Comparison of ENCODE assay signal across 28 cellular contexts in the genomic region with DNA sequence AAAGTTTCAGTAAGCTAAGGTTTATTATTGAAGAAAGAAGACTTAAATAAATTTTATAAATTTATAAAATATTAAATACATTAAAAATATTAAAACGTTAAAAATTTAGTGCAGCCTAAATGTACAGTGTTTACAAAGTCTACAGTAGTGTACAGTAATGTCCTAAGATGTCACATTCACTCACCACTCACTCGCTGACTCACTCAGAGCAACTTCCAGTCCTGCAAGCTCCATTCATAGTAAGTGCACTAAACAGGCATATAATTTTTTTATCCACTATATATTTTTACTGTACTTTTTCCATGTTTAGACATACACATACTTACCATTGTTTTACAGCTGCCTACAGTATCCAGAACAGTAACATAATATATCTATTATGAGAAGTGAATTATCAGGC. TPM values are rescaled to one million over a fixed set of nuclear protein-coding genes. Genes with fewer than 3 reads are reported as not detected.
A peak's percentile ranks its signal among the peaks of the same experiment; 100 is the strongest.
DNase-seq lines count a peak whose midpoint lies in the region; ATAC-seq and TF ChIP-seq lines count a peak whose summit lies in the region.
"Had no signal": no experiment of that assay in that cellular context is flagged by ENCODE, and none has a peak within 500 bp of the region (broad histone marks: within the 10 kb centered on the region; RNA-seq: fewer than 3 reads in every experiment).

No MANE protein-coding gene starts in this region.

- H3K9me3 Mint-ChIP-seq in HFFc6 = no peaks in the 10 kb centered on the region
- no peaks in the 10 kb centered on the region for H3K9me3 Mint-ChIP-seq in activated T-helper 17 cell treated with anti-CD3 and anti-CD28 coated beads, Interleukin-2, amount 50 U/mL, for 72 hours
- H3K9me3 Mint-ChIP-seq: activated naive CD4-positive, alpha-beta T cell treated with anti-CD3 and anti-CD28 coated beads, Interleukin-2, amount 10 ng/mL, durations not matched to agents 7 days and 5 days; CD14-positive monocyte; mesothelial cell of epicardium had no signal

- H2AFZ ChIP-seq in mesenchymal stem cell (ENCODE audit: low read depth, low read length) = no peak overlapping the region
- H2AFZ ChIP-seq: parathyroid adenoma had no signal

- H3K4me2 ChIP-seq in mesenchymal stem cell (ENCODE audit: low read length, poor library complexity, severe bottlenecking) = no peak overlapping the region

- H2BK120ac ChIP-seq in mesenchymal stem cell (ENCODE audit: low read depth, low read length) = no peak overlapping the region

- 84% methylated on average over 2 of the region's 2 CpGs for WGBS in mesenchymal stem cell

- no peak overlapping the region for H2AK5ac ChIP-seq in mesenchymal stem cell (ENCODE audit: low read length, severe bottlenecking)

- H3K4me1 ChIP-seq in mesenchymal stem cell (ENCODE audit: control insufficient read depth, insufficient read depth, low read depth, low read length) = peaks cover 1% of the 10 kb centered on the region
- H3K4me1 ChIP-seq: body of pancreas, Caco-2, parathyroid adenoma, suprapubic skin had no signal

- no peak overlapping the region for H3K23ac ChIP-seq in mesenchymal stem cell (ENCODE audit: low read length in 2 of 2)

- peaks cover 1% of the 10 kb centered on the region; the same call in 1 of the 2 replicates for H3K27me3 Mint-ChIP-seq in HFFc6 (ENCODE audit: insufficient read depth)
- H3K27me3 Mint-ChIP-seq in activated T-helper 17 cell treated with anti-CD3 and anti-CD28 coated beads, Interleukin-2, amount 50 U/mL, for 72 hours = peaks cover 38% of the 10 kb centered on the region

- no peaks in the 10 kb centered on the region for H3K27me3 ChIP-seq in mesenchymal stem cell (ENCODE audit: control insufficient read depth in 1 of 2, insufficient read depth in 1 of 2, low read length in 2 of 2)
- H3K27me3 ChIP-seq: adrenal gland, body of pancreas, foreskin keratinocyte, heart left ventricle, suprapubic skin had no signal

- DNase-seq in HFFc6 (peak; percentile 53), RKO (ENCODE audit: low spot score) (peak; percentile 49), choroid plexus epithelial cell (ENCODE audit: low read depth) (peak; percentile 45), mesenchymal stem cell (peak; percentile 18), NCI-H1105 (lab: John Stamatoyannopoulos, UW) (no peak), NCI-H2196 treated with DMSO at 0.1 percent for 48 hours (lab: John Stamatoyannopoulos, UW; ENCODE audit: unreplicated experiment) (no peak), NCI-H446 treated with DMSO at 0.1 percent for 48 hours (lab: John Stamatoyannopoulos, UW) (no peak)
- DNase-seq: activated CD4-positive, alpha-beta T cell treated with anti-CD3 and anti-CD28 coated beads, Interleukin-2, amount 50 U/mL, for 4 hours; activated naive CD4-positive, alpha-beta T cell treated with anti-CD3 and anti-CD28 coated beads, Interleukin-2, amount 10 ng/mL, durations not matched to agents 7 days and 5 days; adrenal gland; body of pancreas; Caco-2; DMS79; effector CD4-positive, alpha-beta T cell; foreskin keratinocyte; heart left ventricle; KG1; NCI-H1436 treated with DMSO at 0.1 percent for 48 hours; NCI-H2107; small intestine; stimulated activated naive CD4-positive, alpha-beta T cell; T-helper 2 cell had no signal

- peaks cover 44% of the 10 kb centered on the region for H3K4me1 Mint-ChIP-seq in HFFc6 (ENCODE audit: low read depth)
- no peaks in the 10 kb centered on the region for H3K4me1 Mint-ChIP-seq in activated T-helper 17 cell treated with anti-CD3 and anti-CD28 coated beads, Interleukin-2, amount 50 U/mL, for 72 hours
- H3K4me1 Mint-ChIP-seq: activated naive CD4-positive, alpha-beta T cell treated with anti-CD3 and anti-CD28 coated beads, Interleukin-2, amount 10 ng/mL, durations not matched to agents 7 days and 5 days; CD14-positive monocyte had no signal

- no peak overlapping the region for H2BK12ac ChIP-seq in mesenchymal stem cell (ENCODE audit: low read length in 2 of 2)

- H3K79me1 ChIP-seq in mesenchymal stem cell (replicated peaks; ENCODE audit: low read length, poor library complexity, severe bottlenecking) = peaks cover 12% of the 10 kb centered on the region

- no peak for TF ChIP-seq CTCF in HFFc6 (IDR thresholded peaks at IDR 0.05)
- TF ChIP-seq CTCF in choroid plexus epithelial cell (conservative IDR thresholded peaks at IDR 0.05; ENCODE audit: low read depth, low read length) = no peak

- H3K27ac Mint-ChIP-seq in HFFc6 = no peak overlapping the region
- H3K27ac Mint-ChIP-seq in activated T-helper 17 cell treated with anti-CD3 and anti-CD28 coated beads, Interleukin-2, amount 50 U/mL, for 72 hours = no peak overlapping the region
- H3K27ac Mint-ChIP-seq: activated naive CD4-positive, alpha-beta T cell treated with anti-CD3 and anti-CD28 coated beads, Interleukin-2, amount 10 ng/mL, durations not matched to agents 7 days and 5 days; CD14-positive monocyte; mesothelial cell of epicardium had no signal

- no peak for ATAC-seq in activated T-helper 17 cell treated with anti-CD3 and anti-CD28 coated beads, Interleukin-2, amount 50 U/mL, for 72 hours (replicated peaks)
- ATAC-seq: activated CD4-positive, CD25-positive, alpha-beta regulatory T cell treated with anti-CD3 and anti-CD28 coated beads, Interleukin-2, amount 50 U/mL, for 24 hours; body of pancreas; foreskin keratinocyte; heart left ventricle had no signal

- H3K36me3 ChIP-seq in mesenchymal stem cell (ENCODE audit: control insufficient read depth in 1 of 2, insufficient read depth in 2 of 2, low read depth in 1 of 2, low read length in 2 of 2) = peaks cover 7 to 53% of the 10 kb centered on the region in 2 experiments

- H3K27ac ChIP-seq in mesenchymal stem cell (ENCODE audit: low read length, poor library complexity, severe bottlenecking) = no peak overlapping the region
- H3K27ac ChIP-seq: adrenal gland, body of pancreas, foreskin keratinocyte, heart left ventricle, parathyroid adenoma, suprapubic skin had no signal

- no peak overlapping the region for H3K4ac ChIP-seq in mesenchymal stem cell (ENCODE audit: low read depth in 1 of 2, low read length in 2 of 2)

- no peak overlapping the region for H3K9ac ChIP-seq in mesenchymal stem cell (ENCODE audit: low read length)
- H3K9ac ChIP-seq: parathyroid adenoma had no signal

- no peak overlapping the region for H3K4me3 Mint-ChIP-seq in HFFc6
- no peak overlapping the region for H3K4me3 Mint-ChIP-seq in activated T-helper 17 cell treated with anti-CD3 and anti-CD28 coated beads, Interleukin-2, amount 50 U/mL, for 72 hours
- H3K4me3 Mint-ChIP-seq: activated naive CD4-positive, alpha-beta T cell treated with anti-CD3 and anti-CD28 coated beads, Interleukin-2, amount 10 ng/mL, durations not matched to agents 7 days and 5 days; CD14-positive monocyte; mesothelial cell of epicardium had no signal

- no peak overlapping the region for H4K8ac ChIP-seq in mesenchymal stem cell (ENCODE audit: low read length)

- H4K91ac ChIP-seq in mesenchymal stem cell (ENCODE audit: low read length) = no peak overlapping the region

- no peak overlapping the region for H3K4me3 ChIP-seq in choroid plexus epithelial cell (ENCODE audit: low read depth, low read length)
- no peak overlapping the region for H3K4me3 ChIP-seq in mesenchymal stem cell (ENCODE audit: insufficient read depth in 1 of 2, low read depth in 1 of 2, low read length in 2 of 2)
- H3K4me3 ChIP-seq: adrenal gland, body of pancreas, heart left ventricle, suprapubic skin had no signal

- no peak overlapping the region for H3K14ac ChIP-seq in mesenchymal stem cell (ENCODE audit: low read length in 2 of 2)

- H3K36me3 Mint-ChIP-seq in HFFc6 (ENCODE audit: low read depth) = peaks cover 16% of the 10 kb centered on the region
- H3K36me3 Mint-ChIP-seq in activated T-helper 17 cell treated with anti-CD3 and anti-CD28 coated beads, Interleukin-2, amount 50 U/mL, for 72 hours (ENCODE audit: low read depth) = no peaks in the 10 kb centered on the region
- H3K36me3 Mint-ChIP-seq: activated naive CD4-positive, alpha-beta T cell treated with anti-CD3 and anti-CD28 coated beads, Interleukin-2, amount 10 ng/mL, durations not matched to agents 7 days and 5 days; CD14-positive monocyte had no signal

- no peak overlapping the region for H3K18ac ChIP-seq in mesenchymal stem cell (ENCODE audit: low read depth in 1 of 2, low read length in 2 of 2)

- no peak overlapping the region for H2BK5ac ChIP-seq in mesenchymal stem cell (ENCODE audit: low read depth, low read length, poor library complexity, severe bottlenecking)

- no peak overlapping the region for H2BK15ac ChIP-seq in mesenchymal stem cell (ENCODE audit: low read depth, poor library complexity, severe bottlenecking)

- H3K9me3 ChIP-seq in mesenchymal stem cell (ENCODE audit: control insufficient read depth, low read length) = no peaks in the 10 kb centered on the region
- H3K9me3 ChIP-seq: adrenal gland, body of pancreas, Caco-2, heart left ventricle, suprapubic skin had no signal

RNA-seq across cellular contexts. Expression of a gene that starts 51.5 kb away (rescaled TPM):
- 10 to 100 TPM; 60.1 to 76.3 (median 70.4) TPM for total RNA-seq in HFFc6 (2021; fragmentation: NEBNext Ultra II Directional; extraction: Animal tissue kit (Norgen Biotek cat#: 25700))
- polyA plus RNA-seq in mesenchymal stem cell (2013, experiment 1 of 2) = 44.3 TPM
- 41.4 TPM for polyA plus RNA-seq in mesenchymal stem cell (2013, experiment 2 of 2)
- total RNA-seq in activated T-helper 17 cell treated with anti-CD3 and anti-CD28 coated beads, Interleukin-2, amount 50 U/mL, for 72 hours = not detected
- polyA plus RNA-seq: CD14-positive monocyte had no signal

Comparison
In these comparisons a context has a peak if more than half of its experiments do, and no peak if none do; other contexts are left out.
1. DNase-seq: peak in HFFc6 (single experiment), RKO (single experiment), choroid plexus epithelial cell (single experiment) and mesenchymal stem cell (single experiment); none in NCI-H1105 (single experiment), NCI-H2196 treated with DMSO at 0.1 percent for 48 hours (single experiment) and NCI-H446 treated with DMSO at 0.1 percent for 48 hours (single experiment).
2. RNA of a gene that starts 51.5 kb away (total RNA-seq): 60.1 to 76.3 TPM in HFFc6; not detected in activated T-helper 17 cell treated with anti-CD3 and anti-CD28 coated beads, Interleukin-2, amount 50 U/mL, for 72 hours; every median in the first group is over 10 times any median in the second.